ENCODE assay signal across 9 cellular contexts in genomic region chr10:62000037-62000603, GRCh38.
DNase-seq lines count a peak whose midpoint lies in the region; ATAC-seq and TF ChIP-seq lines count a peak whose summit lies in the region.
"Had no signal": no experiment of that assay in that cellular context is flagged by ENCODE, and none has a peak within 500 bp of the region (broad histone marks: within the 10 kb centered on the region; RNA-seq: fewer than 3 reads in every experiment).

No MANE protein-coding gene starts in this region.

- peak; percentile 60 for TF ChIP-seq POLR2A in GM18505 (IDR thresholded peaks at IDR 0.05; ENCODE audit: borderline replicate concordance, extremely low read depth, insufficient read depth, insufficient read length)

- DNase-seq in NCI-H128 (lab: John Stamatoyannopoulos, UW; ENCODE audit: unreplicated experiment): no peak
- DNase-seq in activated CD4-positive, alpha-beta T cell treated with anti-CD3 and anti-CD28 coated beads for 4 hours: no peak
- no peak for DNase-seq in HPDE6-E6E7 (ENCODE audit: extremely low spot score)
- no peak for DNase-seq in superior temporal gyrus (ENCODE audit: extremely low spot score)
- DNase-seq: GF-D8 had no signal

- no peaks in the 10 kb centered on the region for H3K27me3 Mint-ChIP-seq in activated naive CD8-positive, alpha-beta T cell

- ATAC-seq in GM18505 (IDR thresholded peaks at IDR 0.05; ENCODE audit: unreplicated experiment): peak; percentile 89
- ATAC-seq in GM19438 (IDR thresholded peaks at IDR 0.05; ENCODE audit: low read depth, unreplicated experiment): peak; percentile 75
- ATAC-seq in HG03025 (IDR thresholded peaks at IDR 0.05; ENCODE audit: low FRiP score, unreplicated experiment): peak; percentile 72

- H3K9me3 Mint-ChIP-seq in activated naive CD8-positive, alpha-beta T cell (ENCODE audit: low read depth): no peaks in the 10 kb centered on the region

- H3K4me1 Mint-ChIP-seq in activated naive CD8-positive, alpha-beta T cell (ENCODE audit: low read depth): peaks cover 30% of the 10 kb centered on the region

- H3K27ac Mint-ChIP-seq in activated naive CD8-positive, alpha-beta T cell: peak overlapping the region; percentile 58

- H3K4me3 Mint-ChIP-seq in activated naive CD8-positive, alpha-beta T cell: no peak overlapping the region

- H3K36me3 Mint-ChIP-seq in activated naive CD8-positive, alpha-beta T cell: peaks cover 61% of the 10 kb centered on the region
